25 cellular contexts compared by ENCODE assay signal in the genomic region with DNA sequence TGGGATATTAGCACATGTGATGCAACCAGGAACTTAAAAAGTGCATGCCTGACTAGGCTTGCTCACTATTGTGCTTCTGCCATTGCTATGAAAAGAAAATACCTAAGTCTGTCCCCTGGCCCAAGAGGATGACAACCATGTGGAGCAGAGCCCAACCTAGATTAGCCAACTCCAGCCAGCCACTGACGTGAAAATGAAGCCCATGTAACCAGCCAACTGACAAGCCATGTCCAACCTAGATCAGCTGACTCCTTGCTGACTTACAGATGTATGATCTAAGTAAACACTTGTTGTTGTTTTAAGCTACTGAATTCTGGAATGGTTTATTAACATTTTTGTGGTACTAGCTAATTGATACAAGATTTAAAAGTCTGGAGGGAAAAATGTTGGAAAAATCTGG. TPM values are rescaled to one million over a fixed set of nuclear protein-coding genes. Genes with fewer than 3 reads are reported as not detected.
DNase-seq lines count a peak whose midpoint lies in the region; ATAC-seq and TF ChIP-seq lines count a peak whose summit lies in the region.
"Had no signal": no experiment of that assay in that cellular context is flagged by ENCODE, and none has a peak within 500 bp of the region (broad histone marks: within the 10 kb centered on the region; RNA-seq: fewer than 3 reads in every experiment).

No MANE protein-coding gene starts in this region.

- H3K9me3 ChIP-seq in left ventricle myocardium inferior (replicated peaks) = no peaks in the 10 kb centered on the region

- peak; percentile 89 for ATAC-seq in esophagus mucosa
- ATAC-seq in HG03097 (IDR thresholded peaks at IDR 0.05; ENCODE audit: low FRiP score, unreplicated experiment) = no peak
- no peak for ATAC-seq in GM18505 (IDR thresholded peaks at IDR 0.05; ENCODE audit: unreplicated experiment)
- ATAC-seq: activated CD8-positive, alpha-beta T cell treated with anti-CD3 and anti-CD28 coated beads for 36 hours; HCT116; left lobe of liver; natural killer cell; stimulated activated naive B cell treated with anti-CD40 and anti-IgM and Interleukin-4, amounts not matched to agents 10 μg/mL and 1 μg/mL and 100 μg/mL, for 72 hours had no signal

- peaks cover 19% of the 10 kb centered on the region for H3K4me1 ChIP-seq in left ventricle myocardium inferior

- H3K4me3 ChIP-seq in AG10803 (ENCODE audit: low read length) = no peak overlapping the region
- no peak overlapping the region for H3K4me3 ChIP-seq in left ventricle myocardium inferior
- H3K4me3 ChIP-seq: PC-9 had no signal

- no peaks in the 10 kb centered on the region for H3K27me3 ChIP-seq in left ventricle myocardium inferior (ENCODE audit: low read depth)

- DNase-seq in AG10803 (ENCODE audit: low read depth) = peak; percentile 74
- peak; percentile 69 for DNase-seq in NCI-H82 (lab: John Stamatoyannopoulos, UW)
- DNase-seq in left ventricle myocardium inferior = peak; percentile 49
- no peak for DNase-seq in HPDE6-E6E7 (ENCODE audit: extremely low spot score)
- no peak for DNase-seq in middle frontal gyrus (ENCODE audit: extremely low spot score, low spot score)
- DNase-seq: ACHN; activated CD8-positive, alpha-beta T cell treated with anti-CD3 and anti-CD28 coated beads for 36 hours; activated gamma-delta T cell treated with Interleukin-2 at 50 U/mL for 16 hours; activated T-cell treated with anti-CD3 and anti-CD28 coated beads for 4 hours; effector memory CD4-positive, alpha-beta T cell; MM.1S; natural killer cell; NCI-H146; NCI-H446 treated with DMSO at 0.1 percent for 48 hours; PC-9; retina; SIG-M5; stimulated activated CD4-positive, alpha-beta T cell treated with anti-CD3 and anti-CD28 coated beads, Interleukin-12 subunit alpha, Interleukin-12 subunit beta, amount 100 ng/mL, for 4 hours; stimulated activated CD4-positive, alpha-beta T cell treated with anti-CD3 and anti-CD28 coated beads, Interleukin-4, amount 100 ng/mL, for 24 hours; stimulated activated naive B cell treated with anti-CD40 and anti-IgM and Interleukin-4, amounts not matched to agents 10 μg/mL and 1 μg/mL and 100 μg/mL, for 72 hours had no signal

- peaks cover 26% of the 10 kb centered on the region for H3K36me3 ChIP-seq in left ventricle myocardium inferior

- H3K27ac ChIP-seq in left ventricle myocardium inferior (replicated peaks) = peak overlapping the region; percentile 83
- H3K27ac ChIP-seq: PC-9 had no signal

- TF ChIP-seq CTCF in AG10803 (conservative IDR thresholded peaks at IDR 0.05; ENCODE audit: low read length) (no peak), left ventricle myocardium inferior (IDR thresholded peaks at IDR 0.05; ENCODE audit: borderline replicate concordance) (no peak)

- TF ChIP-seq POLR2A in GM18505 (IDR thresholded peaks at IDR 0.05; ENCODE audit: borderline replicate concordance, extremely low read depth, insufficient read depth, insufficient read length) = no peak

- intact Hi-C loops in left ventricle myocardium inferior (cut with micrococcal nuclease) = loop anchor here (5.0 kb wide), 1 partner anchor 827 kb away; no protein-coding TSS in a partner anchor

RNA-seq across cellular contexts. Expression of gene PIGU, which starts 47.5 kb away (rescaled TPM):
- total RNA-seq in esophagus mucosa (15.5 TPM), left ventricle myocardium inferior (13.7 TPM)

Comparison
In these comparisons a context has a peak if more than half of its experiments do, and no peak if none do; other contexts are left out.
1. DNase-seq: peak in AG10803 (single experiment), NCI-H82 (single experiment) and left ventricle myocardium inferior (single experiment); none in HPDE6-E6E7 (single experiment) and middle frontal gyrus (single experiment).